ENCODE assay signal across 23 cellular contexts in genomic region chr5:176489077-176489476, GRCh38. TPM values are rescaled to one million over a fixed set of nuclear protein-coding genes. Genes with fewer than 3 reads are reported as not detected.
DNase-seq lines count a peak whose midpoint lies in the region; ATAC-seq and TF ChIP-seq lines count a peak whose summit lies in the region.
"Had no signal": no experiment of that assay in that cellular context is flagged by ENCODE, and none has a peak within 500 bp of the region (broad histone marks: within the 10 kb centered on the region; RNA-seq: fewer than 3 reads in every experiment).

No MANE protein-coding gene starts in this region.

- H3K36me3 Mint-ChIP-seq in CD4-positive, CD25-positive, alpha-beta regulatory T cell: peaks cover 63% of the 10 kb centered on the region
- peaks cover 86% of the 10 kb centered on the region for H3K36me3 Mint-ChIP-seq in CD4-positive, alpha-beta T cell (ENCODE audit: low read depth)
- peaks cover 52% of the 10 kb centered on the region for H3K36me3 Mint-ChIP-seq in T-helper 1 cell treated with Interleukin-12 subunit alpha and Interleukin-12 subunit beta and Interleukin-4 antibody, amounts not matched to agents 30 μg/mL and 1 μg/mL, for 36 hours (ENCODE audit: low read depth)
- H3K36me3 Mint-ChIP-seq in mesothelial cell of epicardium: peaks cover 32% of the 10 kb centered on the region

- no peaks in the 10 kb centered on the region for H3K27me3 Mint-ChIP-seq in CD4-positive, CD25-positive, alpha-beta regulatory T cell
- no peaks in the 10 kb centered on the region for H3K27me3 Mint-ChIP-seq in CD4-positive, alpha-beta T cell
- no peaks in the 10 kb centered on the region for H3K27me3 Mint-ChIP-seq in T-helper 1 cell treated with Interleukin-12 subunit alpha and Interleukin-12 subunit beta and Interleukin-4 antibody, amounts not matched to agents 30 μg/mL and 1 μg/mL, for 36 hours (ENCODE audit: low read depth)
- H3K27me3 Mint-ChIP-seq in mesothelial cell of epicardium (ENCODE audit: low read depth): no peaks in the 10 kb centered on the region
- H3K27me3 Mint-ChIP-seq: activated naive CD8-positive, alpha-beta T cell had no signal

- POLR2A ChIA-PET in CD4-positive, alpha-beta T cell (lab: Charles Lee): interaction anchor here (0.8 to 2.5 kb wide), 4 partner anchors 34 to 48 kb away, joined by 3 to 15 read pairs (median 4); partner anchors contain the start of gene RNF44

- H3K36me3 ChIP-seq in CD4-positive, CD25-positive, alpha-beta regulatory T cell (ENCODE audit: control insufficient read depth, insufficient read depth, low read length): peaks cover 64% of the 10 kb centered on the region
- H3K36me3 ChIP-seq in SJCRH30: peaks cover 58% of the 10 kb centered on the region

- DNase-seq in CD4-positive, CD25-positive, alpha-beta regulatory T cell: peak in 1 of 3 donors; percentile 74
- DNase-seq in CD4-positive, alpha-beta T cell: no peak
- DNase-seq in epithelial cell of prostate (ENCODE audit: low read depth, low spot score) (peak; percentile 24), SJCRH30 (no peak), mesothelial cell of epicardium (ENCODE audit: low spot score in 2 of 2, unreplicated experiment in 2 of 2) (no peak)
- DNase-seq: DMS79; effector CD4-positive, alpha-beta T cell; hypothalamus; islet precursor cell; NCI-H1436 treated with DMSO at 0.1 percent for 48 hours; NCI-H2171; NCI-H526; nucleus accumbens; stimulated activated CD4-positive, alpha-beta T cell treated with anti-CD3 and anti-CD28 coated beads, Interleukin-2, amount 100 ng/mL, for 24 hours; stomach; SW 1271; transverse colon had no signal

- peak overlapping the region; percentile 63 for H3K4me3 ChIP-seq in CD4-positive, CD25-positive, alpha-beta regulatory T cell (ENCODE audit: low read depth, low read length)
- no peak overlapping the region for H3K4me3 ChIP-seq in SJCRH30
- H3K4me3 ChIP-seq: gastroesophageal sphincter, HAP-1, skin epidermis, stomach, transverse colon had no signal

- H3K9me3 ChIP-seq in CD4-positive, CD25-positive, alpha-beta regulatory T cell (ENCODE audit: control insufficient read depth in 2 of 2, low read length in 2 of 2): no peaks in the 10 kb centered on the region
- H3K9me3 ChIP-seq in CD4-positive, alpha-beta T cell (ENCODE audit: control insufficient read depth, low read length): no peaks in the 10 kb centered on the region
- H3K9me3 ChIP-seq in SJCRH30 (replicated peaks): no peaks in the 10 kb centered on the region
- H3K9me3 ChIP-seq: gastroesophageal sphincter, HAP-1, stomach, transverse colon had no signal

- no peak overlapping the region for H3K27ac ChIP-seq in CD4-positive, CD25-positive, alpha-beta regulatory T cell (ENCODE audit: insufficient read depth, low read length, poor library complexity, severe bottlenecking)
- H3K27ac ChIP-seq in CD4-positive, alpha-beta T cell (ENCODE audit: low read depth, low read length): no peak overlapping the region
- H3K27ac ChIP-seq in epithelial cell of prostate: peak overlapping the region; percentile 70
- no peak overlapping the region for H3K27ac ChIP-seq in SJCRH30
- H3K27ac ChIP-seq: gastroesophageal sphincter, skin epidermis, stomach, transverse colon had no signal

- intact Hi-C loops in CD4-positive, alpha-beta T cell (cut with DNase I, micrococcal nuclease): no loop called here

- H3K9me3 Mint-ChIP-seq in CD4-positive, CD25-positive, alpha-beta regulatory T cell: no peaks in the 10 kb centered on the region
- H3K9me3 Mint-ChIP-seq in CD4-positive, alpha-beta T cell: no peaks in the 10 kb centered on the region
- H3K9me3 Mint-ChIP-seq in T-helper 1 cell treated with Interleukin-12 subunit alpha and Interleukin-12 subunit beta and Interleukin-4 antibody, amounts not matched to agents 30 μg/mL and 1 μg/mL, for 36 hours: no peaks in the 10 kb centered on the region
- H3K9me3 Mint-ChIP-seq in mesothelial cell of epicardium: no peaks in the 10 kb centered on the region

- no peaks in the 10 kb centered on the region for H3K27me3 ChIP-seq in CD4-positive, CD25-positive, alpha-beta regulatory T cell (ENCODE audit: control insufficient read depth, insufficient read depth, low read length)
- no peaks in the 10 kb centered on the region for H3K27me3 ChIP-seq in CD4-positive, alpha-beta T cell (ENCODE audit: control insufficient read depth, insufficient read depth, low read length)
- H3K27me3 ChIP-seq in SJCRH30: no peaks in the 10 kb centered on the region
- H3K27me3 ChIP-seq: gastroesophageal sphincter, stomach, transverse colon had no signal

- peak overlapping the region in 3 of 4 donors; percentile 71 to 87 (median 74) for H3K4me3 Mint-ChIP-seq in CD4-positive, CD25-positive, alpha-beta regulatory T cell
- H3K4me3 Mint-ChIP-seq in CD4-positive, alpha-beta T cell: peak overlapping the region; percentile 70
- H3K4me3 Mint-ChIP-seq in T-helper 1 cell treated with Interleukin-12 subunit alpha and Interleukin-12 subunit beta and Interleukin-4 antibody, amounts not matched to agents 30 μg/mL and 1 μg/mL, for 36 hours: peak overlapping the region; percentile 57
- no peak overlapping the region for H3K4me3 Mint-ChIP-seq in mesothelial cell of epicardium
- H3K4me3 Mint-ChIP-seq: activated naive CD8-positive, alpha-beta T cell had no signal

- TF ChIP-seq CTCF in CD4-positive, alpha-beta T cell (IDR thresholded peaks at IDR 0.05): no peak
- no peak for TF ChIP-seq CTCF in mesothelial cell of epicardium (IDR thresholded peaks at IDR 0.05; ENCODE audit: unreplicated experiment)

- ATAC-seq in CD4-positive, CD25-positive, alpha-beta regulatory T cell (ENCODE audit: low read depth in 2 of 2): no peak
- ATAC-seq in CD4-positive, alpha-beta T cell (ENCODE audit: poor library complexity): no peak
- ATAC-seq in GM18873 (IDR thresholded peaks at IDR 0.05; ENCODE audit: low FRiP score, unreplicated experiment): no peak
- ATAC-seq: gastroesophageal sphincter had no signal

- CTCF ChIA-PET in CD4-positive, alpha-beta T cell (lab: Charles Lee): interaction anchor here (0.6 to 1.5 kb wide), 2 partner anchors 23 to 69 kb away, joined by 3 to 4 read pairs; no protein-coding TSS in a partner anchor

- peak overlapping the region; percentile 86 to 97 (median 90) for H3K27ac Mint-ChIP-seq in CD4-positive, CD25-positive, alpha-beta regulatory T cell
- H3K27ac Mint-ChIP-seq in CD4-positive, alpha-beta T cell: peak overlapping the region; percentile 39
- peak overlapping the region; percentile 82 for H3K27ac Mint-ChIP-seq in T-helper 1 cell treated with Interleukin-12 subunit alpha and Interleukin-12 subunit beta and Interleukin-4 antibody, amounts not matched to agents 30 μg/mL and 1 μg/mL, for 36 hours
- H3K27ac Mint-ChIP-seq in mesothelial cell of epicardium: no peak overlapping the region
- H3K27ac Mint-ChIP-seq: activated naive CD8-positive, alpha-beta T cell had no signal

- peaks cover 21 to 56% (median 41%) of the 10 kb centered on the region in 4 donors for H3K4me1 Mint-ChIP-seq in CD4-positive, CD25-positive, alpha-beta regulatory T cell
- peaks cover 56% of the 10 kb centered on the region for H3K4me1 Mint-ChIP-seq in CD4-positive, alpha-beta T cell (ENCODE audit: low read depth)
- peaks cover 36% of the 10 kb centered on the region for H3K4me1 Mint-ChIP-seq in T-helper 1 cell treated with Interleukin-12 subunit alpha and Interleukin-12 subunit beta and Interleukin-4 antibody, amounts not matched to agents 30 μg/mL and 1 μg/mL, for 36 hours (ENCODE audit: low read depth)
- no peaks in the 10 kb centered on the region for H3K4me1 Mint-ChIP-seq in mesothelial cell of epicardium

- H3K4me1 ChIP-seq in CD4-positive, CD25-positive, alpha-beta regulatory T cell (ENCODE audit: control insufficient read depth, insufficient read depth, low read length, poor library complexity, severe bottlenecking): peaks cover 24% of the 10 kb centered on the region
- no peaks in the 10 kb centered on the region for H3K4me1 ChIP-seq in SJCRH30
- H3K4me1 ChIP-seq: HAP-1, transverse colon had no signal

RNA-seq across cellular contexts. Expression of gene FAF2, which starts 40.9 kb away (rescaled TPM):
- total RNA-seq in CD4-positive, CD25-positive, alpha-beta regulatory T cell: 31.8 TPM
- polyA plus RNA-seq in CD4-positive, CD25-positive, alpha-beta regulatory T cell: 10 to 100 TPM in 3 of 4 donors, 1 to 10 TPM in 1; 8.8 to 17.3 (median 14.0) TPM
- total RNA-seq in CD4-positive, alpha-beta T cell: 10 to 100 TPM; 27.5 to 30.1 TPM
- total RNA-seq in SJCRH30 (2014; rRNA removed; shearing (Covaris generic)): 51.7 and 52.5 TPM in 2 replicates
- total RNA-seq in mesothelial cell of epicardium: 52.7 to 54.7 TPM (median 53.9 TPM) in 3 replicates

RNA-seq across cellular contexts. Expression of gene RNF44, which starts 48.1 kb away (rescaled TPM):
- 268 TPM for total RNA-seq in CD4-positive, CD25-positive, alpha-beta regulatory T cell
- polyA plus RNA-seq in CD4-positive, CD25-positive, alpha-beta regulatory T cell: 1 to 10 TPM; 2.3 to 4.3 (median 3.4) TPM
- total RNA-seq in CD4-positive, alpha-beta T cell: 100 to 1,000 TPM; 208 to 217 TPM
- total RNA-seq in SJCRH30 (2014; rRNA removed; shearing (Covaris generic)): 24.2 and 29.0 TPM in 2 replicates
- total RNA-seq in mesothelial cell of epicardium: 161 to 169 TPM (median 169 TPM) in 3 replicates
